9 cellular contexts compared by ENCODE assay signal in genomic region chr19:19384486-19384885, GRCh38. TPM values are rescaled to one million over a fixed set of nuclear protein-coding genes. Genes with fewer than 3 reads are reported as not detected.
DNase-seq lines count a peak whose midpoint lies in the region; ATAC-seq and TF ChIP-seq lines count a peak whose summit lies in the region.
"Had no signal": no experiment of that assay in that cellular context is flagged by ENCODE, and none has a peak within 500 bp of the region (broad histone marks: within the 10 kb centered on the region; RNA-seq: fewer than 3 reads in every experiment).

No MANE protein-coding gene starts in this region.

- POLR2A ChIA-PET in BJ (lab: Charles Lee): no interaction called here
- POLR2A ChIA-PET in naive thymus-derived CD8-positive, alpha-beta T cell (lab: Charles Lee): interaction anchor here (0.5 to 3.0 kb wide), 8 partner anchors 11 to 193 kb away, joined by 3 to 46 read pairs (median 7); partner anchors contain the start of genes BORCS8, GATAD2A, NDUFA13 and RFXANK

- DNase-seq in BJ (ENCODE audit: low read depth) (no peak), dorsolateral prefrontal cortex (no peak), G401 (ENCODE audit: low spot score) (no peak)
- no peak for DNase-seq in naive thymus-derived CD8-positive, alpha-beta T cell
- DNase-seq in NK-92 treated with Interleukin-12 subunit alpha and Interleukin-12 subunit beta, amount 100 ng/mL, for 24 hours (lab: John Stamatoyannopoulos, UW): no peak
- DNase-seq: erythroblast had no signal

- H3K79me2 ChIP-seq in Loucy (ENCODE audit: insufficient read depth, low read length): peaks cover 48% of the 10 kb centered on the region

- H3K9ac ChIP-seq in Loucy (ENCODE audit: low read depth, low read length, poor library complexity, severe bottlenecking): peak overlapping the region; percentile 84

- H3K4me3 ChIP-seq in BJ (ENCODE audit: low read depth, low read length) (peak overlapping the region; percentile 55), Loucy (ENCODE audit: low read length, poor library complexity, severe bottlenecking) (peak overlapping the region; percentile 65), dorsolateral prefrontal cortex (peak overlapping the region; percentile 42 to 99 (median 80))

- in situ Hi-C loops in G401 (cut with HindIII; ENCODE audit: low sequenced_read_pairs): no loop called here

- intact Hi-C loops in dorsolateral prefrontal cortex (cut with DNase I): loop anchor here in 1 of 2 donors (2.0 kb wide), 1 partner anchor 20 kb away; the partner anchor contains the start of gene GATAD2A

- H3K9me2 ChIP-seq in Loucy (replicated peaks; ENCODE audit: low read depth, low read length): no peaks in the 10 kb centered on the region

- no peaks in the 10 kb centered on the region; the same call in 1 of the 2 replicates for H3F3A ChIP-seq in Loucy (ENCODE audit: low read depth)

- H3K27ac ChIP-seq in dorsolateral prefrontal cortex: peak overlapping the region in 10 of 59 donors; percentile 37 to 90 (median 72)

- H2AFZ ChIP-seq in Loucy (ENCODE audit: low read length): no peak overlapping the region; the same call in 1 of the 2 replicates

- H3K4me3 Mint-ChIP-seq in naive thymus-derived CD8-positive, alpha-beta T cell: peak overlapping the region; percentile 79 to 100 (median 92)

- peaks cover 22 to 39% (median 36%) of the 10 kb centered on the region in 4 donors for H3K4me1 Mint-ChIP-seq in naive thymus-derived CD8-positive, alpha-beta T cell

- H3K27ac Mint-ChIP-seq in naive thymus-derived CD8-positive, alpha-beta T cell: peak overlapping the region in 3 of 10 donors; percentile 56 to 95 (median 93)

- no peaks in the 10 kb centered on the region for H3K9me3 Mint-ChIP-seq in naive thymus-derived CD8-positive, alpha-beta T cell

- no peaks in the 10 kb centered on the region for H3K36me3 Mint-ChIP-seq in naive thymus-derived CD8-positive, alpha-beta T cell

- H3K9me3 ChIP-seq in Loucy (ENCODE audit: insufficient read depth, low read depth, low read length): no peaks in the 10 kb centered on the region

- peaks cover 30% of the 10 kb centered on the region for H3K4me1 ChIP-seq in Loucy (ENCODE audit: insufficient read depth, low read length, poor library complexity, severe bottlenecking)

- no peak for ATAC-seq in naive thymus-derived CD8-positive, alpha-beta T cell
- ATAC-seq in GM18498 (IDR thresholded peaks at IDR 0.05; ENCODE audit: unreplicated experiment): no peak
- ATAC-seq in GM21825 (IDR thresholded peaks at IDR 0.05; ENCODE audit: unreplicated experiment): no peak

- H3K27me3 Mint-ChIP-seq in naive thymus-derived CD8-positive, alpha-beta T cell: no peaks in the 10 kb centered on the region

- peak overlapping the region; percentile 69 for H3K4me2 ChIP-seq in Loucy (ENCODE audit: low read depth, low read length, poor library complexity, severe bottlenecking)

- H4K20me1 ChIP-seq in Loucy (ENCODE audit: insufficient read depth, low read length, poor library complexity, severe bottlenecking): peaks cover 30% of the 10 kb centered on the region

- TF ChIP-seq CTCF in BJ (IDR thresholded peaks at IDR 0.05; ENCODE audit: insufficient read depth, low read depth, low read length): no peak
- no peak for TF ChIP-seq CTCF in Loucy (conservative IDR thresholded peaks at IDR 0.05; ENCODE audit: low read length)
- TF ChIP-seq CTCF in dorsolateral prefrontal cortex (IDR thresholded peaks at IDR 0.05 in 54 of 56, conservative IDR thresholded peaks at IDR 0.05 in 2 of 56; ENCODE audit: low read depth in 1 of 56, partially characterized antibody in 56 of 56): no peak

- H3K36me3 ChIP-seq in BJ (ENCODE audit: control insufficient read depth, insufficient read depth, low read length): no peaks in the 10 kb centered on the region
- H3K36me3 ChIP-seq in Loucy (ENCODE audit: insufficient read depth, low read length): no peaks in the 10 kb centered on the region

- H3K27me3 ChIP-seq in BJ (ENCODE audit: control insufficient read depth, insufficient read depth, low read length) (no peaks in the 10 kb centered on the region), Loucy (ENCODE audit: insufficient read depth, low read length, poor library complexity, severe bottlenecking) (no peaks in the 10 kb centered on the region), dorsolateral prefrontal cortex (no peaks in the 10 kb centered on the region)

- CTCF ChIA-PET in BJ (lab: Yijun Ruan, JAX): interaction anchor here (1.8 kb wide), 1 partner anchor 105 kb away, joined by 4 read pairs; no protein-coding TSS in a partner anchor

RNA-seq across cellular contexts. Expression of gene GATAD2A, which starts 21.0 kb away (rescaled TPM):
- 18.2 and 24.2 TPM in 2 replicates for polyA plus RNA-seq in BJ (2011; rRNA removed)
- polyA minus RNA-seq in BJ (2011; rRNA and poly(A)+ RNA removed): 11.9 and 17.0 TPM in 2 replicates
- total RNA-seq in dorsolateral prefrontal cortex: 10 to 100 TPM; 27.7 to 72.8 (median 40.1) TPM
- 100 to 1,000 TPM; 101 to 107 TPM for total RNA-seq in naive thymus-derived CD8-positive, alpha-beta T cell
- 10 to 100 TPM; 14.5 to 35.1 (median 20.2) TPM for polyA plus RNA-seq in naive thymus-derived CD8-positive, alpha-beta T cell
- 47.2 and 80.3 TPM in 2 replicates for total RNA-seq in G401 (2014; rRNA removed; shearing (Covaris generic))
